11 cellular contexts compared by ENCODE assay signal in the genomic region with DNA sequence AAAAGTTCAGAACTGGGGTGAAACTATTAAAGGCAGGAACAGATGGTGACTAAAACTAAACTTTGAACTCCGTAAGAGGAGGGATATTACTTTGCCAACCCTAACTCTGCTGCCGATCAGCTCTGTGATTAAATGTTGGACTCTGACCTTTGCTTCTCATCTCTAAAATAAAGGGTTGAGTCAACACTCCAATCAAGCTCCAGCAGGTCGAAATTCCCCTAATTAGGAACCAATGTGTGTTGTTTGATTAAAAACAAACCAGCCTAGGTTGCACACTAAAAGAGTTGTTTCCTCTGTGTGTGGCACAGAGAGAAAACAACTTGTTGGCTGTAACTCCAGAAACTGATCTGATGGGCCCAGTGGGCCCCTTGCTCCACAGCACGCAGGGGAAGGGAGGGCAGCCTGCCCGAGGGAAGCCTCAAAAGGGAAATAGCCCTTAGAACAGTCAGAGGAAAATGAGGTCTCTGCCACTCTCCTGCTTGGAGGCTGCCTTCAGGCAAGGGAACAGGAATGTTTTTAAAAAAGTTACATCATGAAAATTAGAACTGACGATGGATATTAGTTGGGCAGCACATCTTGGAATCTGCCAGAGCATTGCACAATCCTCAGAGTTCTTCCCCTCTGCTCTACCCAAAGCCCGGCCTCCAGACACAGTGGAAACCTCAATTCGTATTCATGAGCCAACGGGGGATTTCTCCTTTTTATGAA.
A peak's percentile ranks its signal among the peaks of the same experiment; 100 is the strongest.
DNase-seq lines count a peak whose midpoint lies in the region; ATAC-seq, FAIRE-seq and TF ChIP-seq lines count a peak whose summit lies in the region.
"Had no signal": no experiment of that assay in that cellular context is flagged by ENCODE, and none has a peak within 500 bp of the region (broad histone marks: within the 10 kb centered on the region; RNA-seq: fewer than 3 reads in every experiment).

No MANE protein-coding gene starts in this region.

- peak; percentile 51 for FAIRE-seq in HepG2 (lab: Jason Lieb, UNC)

- peak overlapping the region; percentile 89 for H3K4me2 ChIP-seq in HepG2 (ENCODE audit: low read depth, low read length)

- peaks cover 3% of the 10 kb centered on the region for H3K27me3 Mint-ChIP-seq in brain

- H3K4me1 Mint-ChIP-seq in brain = no peaks in the 10 kb centered on the region

- H3K27me3 ChIP-seq in HepG2 (ENCODE audit: control insufficient read depth in 1 of 2, insufficient read depth in 2 of 2, low read length in 2 of 2) (no peaks in the 10 kb centered on the region), suprapubic skin (no peaks in the 10 kb centered on the region), SJCRH30 (no peaks in the 10 kb centered on the region; the same call in 1 of the 2 replicates)

- H3K9me3 ChIP-seq in HepG2 (ENCODE audit: low read length) (no peaks in the 10 kb centered on the region), suprapubic skin (no peaks in the 10 kb centered on the region), SJCRH30 (replicated peaks) (no peaks in the 10 kb centered on the region)

- no TSS peak for BruUV-seq in HepG2 (replicated peaks; lab: Mats Ljungman, UMichigan)

- DNase-seq in HT-29 (ENCODE audit: low spot score) = peak; percentile 56
- peak; percentile 73 for DNase-seq in HepG2 (ENCODE audit: low spot score)
- peak in 1 of 2 donors; percentile 69 for DNase-seq in suprapubic skin (ENCODE audit: low spot score in 2 of 2)
- no peak for DNase-seq in posterior cingulate gyrus
- no peak for DNase-seq in SJCRH30
- DNase-seq in effector CD8-positive, alpha-beta T cell (lab: John Stamatoyannopoulos, UW) = no peak
- DNase-seq: SHP77 treated with DMSO at 0.1 percent for 48 hours; stimulated activated CD4-positive, alpha-beta T cell treated with anti-CD3 and anti-CD28 coated beads, Interleukin-12 subunit alpha, Interleukin-12 subunit beta, amount 100 ng/mL, for 4 hours had no signal

- H3K4me1 ChIP-seq in HepG2 (ENCODE audit: insufficient read depth, low read length) (peaks cover 60% of the 10 kb centered on the region), suprapubic skin (peaks cover 20% of the 10 kb centered on the region), SJCRH30 (peaks cover 2% of the 10 kb centered on the region; the same call in 1 of the 2 replicates)

- peak overlapping the region; percentile 93 for H2AFZ ChIP-seq in HepG2 (ENCODE audit: low read length)

- no peaks in the 10 kb centered on the region for H4K20me1 ChIP-seq in HepG2 (ENCODE audit: insufficient read depth, low read length)

- ATAC-seq in HepG2 (peak; percentile 79), HG02798 (IDR thresholded peaks at IDR 0.05; ENCODE audit: poor library complexity, unreplicated experiment) (no peak)

- 1% methylated on average over 9 of the region's 9 CpGs for WGBS in HepG2 (ENCODE audit: low lambda C conversion rate)
- 16% methylated on average over 9 of the region's 9 CpGs for WGBS in suprapubic skin

- TF ChIP-seq EP300 in HepG2 (IDR thresholded peaks at IDR 0.05; ENCODE audit: low read depth in 2 of 2, low read length in 2 of 2) = no peak
- TF ChIP-seq EP300 in HepG2 (CRISPR knock-in tag; IDR thresholded peaks at IDR 0.05; ENCODE audit: borderline replicate concordance) = no peak
- TF ChIP-seq EP300 in suprapubic skin (IDR thresholded peaks at IDR 0.05) = no peak

- TF ChIP-seq RAD21 in HepG2 (CRISPR knock-in tag; IDR thresholded peaks at IDR 0.05) = no peak

- TF ChIP-seq CTCF in brain (conservative IDR thresholded peaks at IDR 0.05) (no peak), HepG2 (CRISPR knock-in tag; IDR thresholded peaks at IDR 0.05) (no peak), suprapubic skin (IDR thresholded peaks at IDR 0.05) (no peak)

- no peaks in the 10 kb centered on the region for H3K79me2 ChIP-seq in HepG2 (ENCODE audit: insufficient read depth, low read length)

- TF ChIP-seq POLR2A in HepG2 (IDR thresholded peaks at IDR 0.05; ENCODE audit: insufficient read depth in 1 of 2, low read depth in 2 of 2, low read length in 2 of 2) = no peak
- TF ChIP-seq POLR2A in suprapubic skin (IDR thresholded peaks at IDR 0.05) = no peak

- peak overlapping the region; percentile 46 for H3K9ac ChIP-seq in HepG2 (ENCODE audit: insufficient read depth, low read depth, low read length)

- H3K4me3 ChIP-seq in HepG2 (replicated peaks in 1 of 3; ENCODE audit: insufficient read depth in 1 of 3, low read depth in 2 of 3, low read length in 3 of 3) (peak overlapping the region; percentile 47 to 64 (median 57)), suprapubic skin (peak overlapping the region; percentile 23), SJCRH30 (no peak overlapping the region)

- no peaks in the 10 kb centered on the region for H3K9me3 Mint-ChIP-seq in brain
- H3K9me3 Mint-ChIP-seq: activated T-helper 1 cell treated with anti-CD3 and anti-CD28 coated beads, Interleukin-12 subunit alpha, Interleukin-12 subunit beta, Interleukin-2, Interleukin-4 antibody, amounts not matched to agents 30 ng/mL and 10 ng/mL and 1 ng/mL, durations not matched to agents 14 hours and 24 hours and 36 hours had no signal

- POLR2A ChIA-PET in HepG2 (lab: Yijun Ruan, JAX) = interaction anchor here (0.7 to 1.4 kb wide), 2 partner anchors 70 to 94 kb away, joined by 3 read pairs; partner anchors contain the start of gene KCTD3

- H3K27ac ChIP-seq in HepG2 (ENCODE audit: extremely low read length, insufficient read depth, low read length) = peak overlapping the region; percentile 60
- peak overlapping the region; percentile 81 for H3K27ac ChIP-seq in suprapubic skin
- H3K27ac ChIP-seq in SJCRH30 = no peak overlapping the region

- peak overlapping the region in 3 of 5 experiments; percentile 58 to 80 (median 76) for H3K27ac Mint-ChIP-seq in brain
- H3K27ac Mint-ChIP-seq: activated T-helper 1 cell treated with anti-CD3 and anti-CD28 coated beads, Interleukin-12 subunit alpha, Interleukin-12 subunit beta, Interleukin-2, Interleukin-4 antibody, amounts not matched to agents 30 ng/mL and 10 ng/mL and 1 ng/mL, durations not matched to agents 14 hours and 24 hours and 36 hours had no signal

- no peaks in the 10 kb centered on the region for H3K36me3 Mint-ChIP-seq in brain

- CTCF ChIA-PET in HepG2 (lab: Yijun Ruan, JAX; ENCODE audit: low intra/inter-chr PET ratio, low total read pairs) = no interaction called here

- peak overlapping the region in 1 of 5 experiments; percentile 47 for H3K4me3 Mint-ChIP-seq in brain
- H3K4me3 Mint-ChIP-seq: activated T-helper 1 cell treated with anti-CD3 and anti-CD28 coated beads, Interleukin-12 subunit alpha, Interleukin-12 subunit beta, Interleukin-2, Interleukin-4 antibody, amounts not matched to agents 30 ng/mL and 10 ng/mL and 1 ng/mL, durations not matched to agents 14 hours and 24 hours and 36 hours had no signal

- no peaks in the 10 kb centered on the region for H3K36me3 ChIP-seq in HepG2 (replicated peaks in 1 of 2; ENCODE audit: control insufficient read depth in 1 of 2, insufficient read depth in 2 of 2, low read length in 2 of 2)
- H3K36me3 ChIP-seq in suprapubic skin = no peaks in the 10 kb centered on the region
- no peaks in the 10 kb centered on the region for H3K36me3 ChIP-seq in SJCRH30

- intact Hi-C loops in HepG2 (cut with micrococcal nuclease; ENCODE audit: unreplicated experiment) = no loop called here
- intact Hi-C loops in posterior cingulate gyrus (cut with DNase I) = no loop called here

- in situ Hi-C loops in HepG2 (cut with HindIII; ENCODE audit: extremely low pct_ligation_motif_present, low pct_unique_long_range_greater_than_20kb) = no loop called here

TF ChIP-seq in HepG2, 621 proteins besides CTCF, POLR2A, EP300 and RAD21 (continues in another document):
- TF ChIP-seq MAF1 (CRISPR knock-in tag; IDR thresholded peaks at IDR 0.05; ENCODE audit: borderline replicate concordance) (no peak), CEBPB (IDR thresholded peaks at IDR 0.05; ENCODE audit: borderline replicate concordance, low read depth, low read length) (peak; percentile 81), MEIS1 (CRISPR knock-in tag; IDR thresholded peaks at IDR 0.05; ENCODE audit: borderline replicate concordance) (no peak), NFYB (CRISPR knock-in tag; IDR thresholded peaks at IDR 0.05) (no peak), ZNF326 (CRISPR knock-in tag; IDR thresholded peaks at IDR 0.05; ENCODE audit: borderline replicate concordance) (no peak), CENPX (CRISPR knock-in tag; IDR thresholded peaks at IDR 0.05) (no peak), ZNF670 (CRISPR knock-in tag; IDR thresholded peaks at IDR 0.05; ENCODE audit: borderline replicate concordance) (peak; percentile 47; the same call in 1 of the 2 replicates), FOXA3 (CRISPR knock-in tag; IDR thresholded peaks at IDR 0.05) (peak; percentile 25; the same call in 1 of the 2 replicates), CCDC6 (CRISPR knock-in tag; IDR thresholded peaks at IDR 0.05) (no peak), FOXK2 (IDR thresholded peaks at IDR 0.05) (no peak), EHMT2 (IDR thresholded peaks at IDR 0.05; ENCODE audit: borderline replicate concordance, low read depth, low read length) (peak; percentile 63; the same call in 1 of the 2 replicates), SRSF4 (IDR thresholded peaks at IDR 0.05; ENCODE audit: low read depth, low read length, poor library complexity, severe bottlenecking) (no peak)
- TF ChIP-seq, protein P1, sequence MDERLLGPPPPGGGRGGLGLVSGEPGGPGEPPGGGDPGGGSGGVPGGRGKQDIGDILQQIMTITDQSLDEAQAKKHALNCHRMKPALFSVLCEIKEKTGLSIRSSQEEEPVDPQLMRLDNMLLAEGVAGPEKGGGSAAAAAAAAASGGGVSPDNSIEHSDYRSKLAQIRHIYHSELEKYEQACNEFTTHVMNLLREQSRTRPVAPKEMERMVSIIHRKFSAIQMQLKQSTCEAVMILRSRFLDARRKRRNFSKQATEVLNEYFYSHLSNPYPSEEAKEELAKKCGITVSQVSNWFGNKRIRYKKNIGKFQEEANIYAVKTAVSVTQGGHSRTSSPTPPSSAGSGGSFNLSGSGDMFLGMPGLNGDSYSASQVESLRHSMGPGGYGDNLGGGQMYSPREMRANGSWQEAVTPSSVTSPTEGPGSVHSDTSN (CRISPR knock-in tag; IDR thresholded peaks at IDR 0.05) = 0 out of 2 replicates have a peak, but pooled peaks have one; percentile 13
- TF ChIP-seq, protein P2, sequence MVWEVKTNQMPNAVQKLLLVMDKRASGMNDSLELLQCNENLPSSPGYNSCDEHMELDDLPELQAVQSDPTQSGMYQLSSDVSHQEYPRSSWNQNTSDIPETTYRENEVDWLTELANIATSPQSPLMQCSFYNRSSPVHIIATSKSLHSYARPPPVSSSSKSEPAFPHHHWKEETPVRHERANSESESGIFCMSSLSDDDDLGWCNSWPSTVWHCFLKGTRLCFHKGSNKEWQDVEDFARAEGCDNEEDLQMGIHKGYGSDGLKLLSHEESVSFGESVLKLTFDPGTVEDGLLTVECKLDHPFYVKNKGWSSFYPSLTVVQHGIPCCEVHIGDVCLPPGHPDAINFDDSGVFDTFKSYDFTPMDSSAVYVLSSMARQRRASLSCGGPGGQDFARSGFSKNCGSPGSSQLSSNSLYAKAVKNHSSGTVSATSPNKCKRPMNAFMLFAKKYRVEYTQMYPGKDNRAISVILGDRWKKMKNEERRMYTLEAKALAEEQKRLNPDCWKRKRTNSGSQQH (CRISPR knock-in tag; IDR thresholded peaks at IDR 0.05; ENCODE audit: low read depth) = no peak

Comparison
In these comparisons a context has a peak if more than half of its experiments do, and no peak if none do; other contexts are left out.
1. DNase-seq: peak in HT-29 (single experiment) and HepG2 (single experiment); none in posterior cingulate gyrus (0 of 10), SJCRH30 (0 of 2) and effector CD8-positive, alpha-beta T cell (single experiment).